ENCODE assay signal across 21 cellular contexts in the genomic region with DNA sequence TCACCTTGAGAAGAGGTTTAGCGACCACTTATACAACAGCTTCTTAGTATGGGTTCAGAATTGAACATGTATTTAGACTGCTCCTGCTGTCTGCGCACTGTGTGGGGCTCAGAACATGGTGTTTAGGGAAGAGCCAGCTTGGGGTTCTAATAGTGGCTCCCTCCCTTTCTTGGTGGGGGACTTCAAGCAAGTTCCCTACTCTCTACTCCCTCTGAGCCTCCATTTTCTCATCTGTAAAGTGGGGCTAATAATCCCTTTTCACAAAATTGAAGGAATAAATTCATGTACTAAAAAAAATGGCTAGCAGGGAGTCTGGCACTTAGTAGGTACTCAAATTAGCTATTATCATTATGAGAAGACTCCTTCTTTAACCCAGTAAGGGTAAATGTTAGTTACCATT.
"Had no signal": no experiment of that assay in that cellular context is flagged by ENCODE, and none has a peak within 500 bp of the region (broad histone marks: within the 10 kb centered on the region; RNA-seq: fewer than 3 reads in every experiment).

No MANE protein-coding gene starts in this region.

- H3K27me3 Mint-ChIP-seq: dendritic cell treated with granulocyte-macrophage colony-stimulating factor and Interleukin-4, amounts not matched to agents 40 ng/mL and 50 ng/mL, for 4 days; effector memory CD8-positive, alpha-beta T cell; naive B cell had no signal

- H3K27ac ChIP-seq: colonic mucosa, esophagus muscularis mucosa, gastrocnemius medialis, heart right ventricle, left lung, lower lobe of right lung had no signal

- ATAC-seq: effector memory CD8-positive, alpha-beta T cell; gastrocnemius medialis; heart right ventricle; left cardiac atrium; left lung; left ventricle myocardium superior; lower lobe of right lung had no signal

- H3K27ac Mint-ChIP-seq: dendritic cell treated with granulocyte-macrophage colony-stimulating factor and Interleukin-4, amounts not matched to agents 40 ng/mL and 50 ng/mL, for 4 days; effector memory CD8-positive, alpha-beta T cell; mesothelial cell of epicardium; naive B cell had no signal

- H3K36me3 ChIP-seq: colonic mucosa, esophagus muscularis mucosa, gastrocnemius medialis, heart right ventricle, left lung, lower lobe of right lung had no signal

- H3K4me3 Mint-ChIP-seq: dendritic cell treated with granulocyte-macrophage colony-stimulating factor and Interleukin-4, amounts not matched to agents 40 ng/mL and 50 ng/mL, for 4 days; effector memory CD8-positive, alpha-beta T cell; mesothelial cell of epicardium; naive B cell had no signal

- H3K27me3 ChIP-seq: colonic mucosa, esophagus muscularis mucosa, gastrocnemius medialis, heart right ventricle, left lung had no signal

- FAIRE-seq: endothelial cell of umbilical vein, islet of Langerhans, keratinocyte had no signal

- H3K4me1 Mint-ChIP-seq: mesothelial cell of epicardium, naive B cell had no signal

- H3K4me3 ChIP-seq: colonic mucosa, esophagus muscularis mucosa, gastrocnemius medialis, heart right ventricle, left lung, lower lobe of right lung, mucosa of descending colon had no signal

- H3K9me3 ChIP-seq: colonic mucosa, esophagus muscularis mucosa, gastrocnemius medialis, lower lobe of right lung, mucosa of descending colon had no signal

- DNase-seq: colonic mucosa; cortex of kidney; effector CD8-positive, alpha-beta T cell; effector memory CD8-positive, alpha-beta T cell; gastrocnemius medialis; head of caudate nucleus; heart right ventricle; hippocampal formation; left cardiac atrium; left lung; left ventricle myocardium superior; lower lobe of right lung; mesenchymal stem cell; mucosa of descending colon; naive B cell had no signal

- H3K9me3 Mint-ChIP-seq: effector memory CD8-positive, alpha-beta T cell had no signal

- H3K4me1 ChIP-seq: colonic mucosa, esophagus muscularis mucosa, gastrocnemius medialis, heart right ventricle, left lung, lower lobe of right lung had no signal
